In the genomic region with DNA sequence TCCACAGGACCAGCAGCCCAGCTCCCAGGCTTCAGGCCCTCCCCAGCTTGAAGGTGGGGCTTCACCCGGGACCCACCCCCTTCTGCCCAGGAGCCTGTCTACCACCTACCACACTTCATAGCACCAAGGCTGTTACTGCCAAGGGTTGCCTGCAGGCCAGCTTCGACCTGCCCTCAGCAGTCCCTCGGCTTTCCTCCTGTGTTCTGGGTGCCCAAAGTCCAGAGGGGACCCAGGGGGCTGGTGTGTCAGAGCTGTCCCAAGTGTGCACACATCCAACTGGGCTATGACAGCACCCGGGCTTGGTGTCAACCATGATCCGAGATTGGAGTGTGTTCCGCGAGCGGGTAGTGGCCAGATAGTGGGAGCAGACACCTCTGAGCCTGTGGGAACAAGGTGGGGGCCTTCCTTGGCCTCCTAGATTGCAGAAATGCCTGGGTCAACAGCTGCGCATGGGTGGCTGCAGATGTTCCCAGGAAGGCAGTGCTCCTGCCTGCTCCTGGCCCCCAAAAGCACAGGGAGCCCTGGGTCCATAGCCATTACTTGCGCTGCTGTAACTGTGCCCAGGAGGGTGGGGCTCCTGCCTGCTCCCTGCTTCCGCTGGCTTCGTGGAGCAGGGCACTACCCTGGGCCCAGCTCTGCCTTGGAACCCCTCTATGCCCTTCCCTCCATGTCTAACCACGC, we compare ENCODE assay signal across 21 cellular contexts. TPM values are rescaled to one million over a fixed set of nuclear protein-coding genes. Genes with fewer than 3 reads are reported as not detected.
"Had no signal": no experiment of that assay in that cellular context is flagged by ENCODE, and none has a peak within 500 bp of the region (broad histone marks: within the 10 kb centered on the region; RNA-seq: fewer than 3 reads in every experiment).

No MANE protein-coding gene starts in this region.

- H3K9me3 ChIP-seq: testis had no signal

- H3K27ac ChIP-seq: heart left ventricle, right atrium auricular region, testis, tibial nerve had no signal

- H3K27ac Mint-ChIP-seq: naive B cell; nephron; stimulated activated naive B cell treated with anti-CD40 and anti-IgM and Interleukin-4, amounts not matched to agents 10 μg/mL and 1 μg/mL and 100 μg/mL, for 72 hours; stimulated activated naive CD8-positive, alpha-beta T cell treated with anti-CD3 and anti-CD28 coated beads, Interleukin-15, amount 100 ng/mL, for 72 hours had no signal

- H3K4me1 Mint-ChIP-seq: central memory CD8-positive, alpha-beta T cell; naive B cell; nephron; stimulated activated naive B cell treated with anti-CD40 and anti-IgM and Interleukin-4, amounts not matched to agents 10 μg/mL and 1 μg/mL and 100 μg/mL, for 72 hours had no signal

- ATAC-seq: esophagus mucosa; stimulated activated naive B cell treated with anti-CD40 and anti-IgM and Interleukin-4, amounts not matched to agents 10 μg/mL and 1 μg/mL and 100 μg/mL, for 72 hours; stimulated activated naive CD8-positive, alpha-beta T cell treated with anti-CD3 and anti-CD28 coated beads, Interleukin-15, amount 100 ng/mL, for 72 hours had no signal

- H3K4me3 ChIP-seq: heart left ventricle, right atrium auricular region, smooth muscle cell, testis, tibial nerve had no signal

- H3K36me3 ChIP-seq: heart left ventricle, right atrium auricular region, tibial nerve had no signal

- H3K4me3 Mint-ChIP-seq: central memory CD8-positive, alpha-beta T cell; naive B cell; nephron; stimulated activated naive B cell treated with anti-CD40 and anti-IgM and Interleukin-4, amounts not matched to agents 10 μg/mL and 1 μg/mL and 100 μg/mL, for 72 hours; stimulated activated naive CD8-positive, alpha-beta T cell treated with anti-CD3 and anti-CD28 coated beads, Interleukin-15, amount 100 ng/mL, for 72 hours had no signal

- H3K27me3 ChIP-seq: heart left ventricle, right atrium auricular region, testis, tibial nerve had no signal

- H3K27me3 Mint-ChIP-seq: central memory CD8-positive, alpha-beta T cell; naive B cell; stimulated activated naive B cell treated with anti-CD40 and anti-IgM and Interleukin-4, amounts not matched to agents 10 μg/mL and 1 μg/mL and 100 μg/mL, for 72 hours; stimulated activated naive CD8-positive, alpha-beta T cell treated with anti-CD3 and anti-CD28 coated beads, Interleukin-15, amount 100 ng/mL, for 72 hours had no signal

- H3K4me1 ChIP-seq: heart left ventricle, right atrium auricular region, testis, tibial nerve had no signal

- FAIRE-seq: endometrium, frontal cortex, islet of Langerhans had no signal

- DNase-seq: effector memory CD4-positive, alpha-beta T cell; hippocampal formation; mesendoderm; naive B cell; stimulated activated CD4-positive, alpha-beta T cell treated with anti-CD3 and anti-CD28 coated beads, Interleukin-4, amount 100 ng/mL, for 1 hour; stimulated activated CD8-positive, alpha-beta memory T cell treated with anti-CD3 and anti-CD28 coated beads, Interleukin-4, amount 100 ng/mL, for 48 hours; stimulated activated naive B cell treated with anti-CD40 and anti-IgM and Interleukin-4, amounts not matched to agents 10 μg/mL and 1 μg/mL and 100 μg/mL, for 72 hours; stimulated activated naive CD8-positive, alpha-beta T cell treated with anti-CD3 and anti-CD28 coated beads, Interleukin-15, amount 100 ng/mL, for 72 hours; testis had no signal

- H3K36me3 Mint-ChIP-seq: naive B cell; stimulated activated naive B cell treated with anti-CD40 and anti-IgM and Interleukin-4, amounts not matched to agents 10 μg/mL and 1 μg/mL and 100 μg/mL, for 72 hours had no signal

RNA-seq across cellular contexts. Expression of a gene that starts 16.8 kb away (rescaled TPM):
- total RNA-seq: fibroblast of lung, osteoblast, smooth muscle cell had no signal
